1 cellular context compared by ENCODE assay signal in the genomic region with DNA sequence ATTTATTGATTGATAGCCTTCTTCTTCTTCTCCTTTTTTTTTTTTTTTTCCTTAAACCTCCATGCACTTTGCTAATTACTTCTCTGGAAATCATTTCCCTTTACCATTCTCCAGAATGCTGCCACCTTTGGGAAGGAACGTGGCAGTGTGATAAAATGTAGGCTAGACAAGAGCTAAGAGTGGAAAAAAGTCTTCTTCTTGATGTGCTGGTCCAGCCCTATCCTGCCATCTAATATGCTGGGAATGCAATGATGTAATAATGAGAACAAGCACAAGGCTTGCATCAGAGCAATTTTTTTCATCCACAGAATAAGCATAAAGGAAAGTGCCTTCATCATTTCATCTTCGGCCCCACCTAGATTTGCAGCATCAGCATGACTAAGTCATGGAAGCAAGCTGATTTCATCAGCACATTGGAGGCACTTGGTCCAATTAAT.
TF ChIP-seq lines count a peak whose summit lies in the region.

No MANE protein-coding gene starts in this region.

TF ChIP-seq in HEK293, 187 proteins besides CTCF, POLR2A, EP300 and RAD21 (continued from another document):
- TF ChIP-seq, protein P1, sequence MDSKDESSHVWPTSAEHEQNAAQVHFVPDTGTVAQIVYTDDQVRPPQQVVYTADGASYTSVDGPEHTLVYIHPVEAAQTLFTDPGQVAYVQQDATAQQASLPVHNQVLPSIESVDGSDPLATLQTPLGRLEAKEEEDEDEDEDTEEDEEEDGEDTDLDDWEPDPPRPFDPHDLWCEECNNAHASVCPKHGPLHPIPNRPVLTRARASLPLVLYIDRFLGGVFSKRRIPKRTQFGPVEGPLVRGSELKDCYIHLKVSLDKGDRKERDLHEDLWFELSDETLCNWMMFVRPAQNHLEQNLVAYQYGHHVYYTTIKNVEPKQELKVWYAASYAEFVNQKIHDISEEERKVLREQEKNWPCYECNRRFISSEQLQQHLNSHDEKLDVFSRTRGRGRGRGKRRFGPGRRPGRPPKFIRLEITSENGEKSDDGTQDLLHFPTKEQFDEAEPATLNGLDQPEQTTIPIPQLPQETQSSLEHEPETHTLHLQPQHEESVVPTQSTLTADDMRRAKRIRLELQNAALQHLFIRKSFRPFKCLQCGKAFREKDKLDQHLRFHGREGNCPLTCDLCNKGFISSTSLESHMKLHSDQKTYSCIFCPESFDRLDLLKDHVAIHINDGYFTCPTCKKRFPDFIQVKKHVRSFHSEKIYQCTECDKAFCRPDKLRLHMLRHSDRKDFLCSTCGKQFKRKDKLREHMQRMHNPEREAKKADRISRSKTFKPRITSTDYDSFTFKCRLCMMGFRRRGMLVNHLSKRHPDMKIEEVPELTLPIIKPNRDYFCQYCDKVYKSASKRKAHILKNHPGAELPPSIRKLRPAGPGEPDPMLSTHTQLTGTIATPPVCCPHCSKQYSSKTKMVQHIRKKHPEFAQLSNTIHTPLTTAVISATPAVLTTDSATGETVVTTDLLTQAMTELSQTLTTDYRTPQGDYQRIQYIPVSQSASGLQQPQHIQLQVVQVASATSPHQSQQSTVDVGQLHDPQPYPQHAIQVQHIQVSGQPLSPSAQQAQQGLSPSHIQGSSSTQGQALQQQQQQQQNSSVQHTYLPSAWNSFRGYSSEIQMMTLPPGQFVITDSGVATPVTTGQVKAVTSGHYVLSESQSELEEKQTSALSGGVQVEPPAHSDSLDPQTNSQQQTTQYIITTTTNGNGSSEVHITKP (tag by site-specific recombination; IDR thresholded peaks at IDR 0.05), result 0 out of 2 replicates have a peak, but pooled peaks have one; percentile 31
- TF ChIP-seq GLI4 (tag by site-specific recombination; IDR thresholded peaks at IDR 0.05) (no peak), ZNF660 (tag by site-specific recombination; IDR thresholded peaks at IDR 0.05) (peak; percentile 80), ZEB2 (tag by site-specific recombination; IDR thresholded peaks at IDR 0.05) (peak; percentile 77), ZNF175 (tag by site-specific recombination; IDR thresholded peaks at IDR 0.05) (no peak), ZNF112 (tag by site-specific recombination; IDR thresholded peaks at IDR 0.05) (no peak), ZNF335 (tag by site-specific recombination; conservative IDR thresholded peaks at IDR 0.05) (peak; percentile 33), ZBTB21 (tag by site-specific recombination; IDR thresholded peaks at IDR 0.05) (peak; percentile 69; the same call in 1 of the 2 replicates), ZNF571 (tag by site-specific recombination; IDR thresholded peaks at IDR 0.05) (no peak)
- TF ChIP-seq, protein P2, sequence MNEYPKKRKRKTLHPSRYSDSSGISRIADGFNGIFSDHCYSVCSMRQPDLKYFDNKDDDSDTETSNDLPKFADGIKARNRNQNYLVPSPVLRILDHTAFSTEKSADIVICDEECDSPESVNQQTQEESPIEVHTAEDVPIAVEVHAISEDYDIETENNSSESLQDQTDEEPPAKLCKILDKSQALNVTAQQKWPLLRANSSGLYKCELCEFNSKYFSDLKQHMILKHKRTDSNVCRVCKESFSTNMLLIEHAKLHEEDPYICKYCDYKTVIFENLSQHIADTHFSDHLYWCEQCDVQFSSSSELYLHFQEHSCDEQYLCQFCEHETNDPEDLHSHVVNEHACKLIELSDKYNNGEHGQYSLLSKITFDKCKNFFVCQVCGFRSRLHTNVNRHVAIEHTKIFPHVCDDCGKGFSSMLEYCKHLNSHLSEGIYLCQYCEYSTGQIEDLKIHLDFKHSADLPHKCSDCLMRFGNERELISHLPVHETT (tag by site-specific recombination; IDR thresholded peaks at IDR 0.05), result peak; percentile 49; the same call in 1 of the 2 replicates
- TF ChIP-seq, protein P3, sequence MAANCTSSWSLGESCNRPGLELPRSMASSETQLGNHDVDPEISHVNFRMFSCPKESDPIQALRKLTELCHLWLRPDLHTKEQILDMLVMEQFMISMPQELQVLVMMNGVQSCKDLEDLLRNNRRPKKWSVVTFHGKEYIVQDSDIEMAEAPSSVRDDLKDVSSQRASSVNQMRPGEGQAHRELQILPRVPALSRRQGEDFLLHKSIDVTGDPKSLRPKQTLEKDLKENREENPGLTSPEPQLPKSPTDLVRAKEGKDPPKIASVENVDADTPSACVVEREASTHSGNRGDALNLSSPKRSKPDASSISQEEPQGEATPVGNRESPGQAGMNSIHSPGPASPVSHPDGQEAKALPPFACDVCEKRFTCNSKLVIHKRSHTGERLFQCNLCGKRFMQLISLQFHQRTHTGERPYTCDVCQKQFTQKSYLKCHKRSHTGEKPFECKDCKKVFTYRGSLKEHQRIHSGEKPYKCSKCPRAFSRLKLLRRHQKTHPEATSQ (tag by site-specific recombination; IDR thresholded peaks at IDR 0.05), result no peak
- TF ChIP-seq, protein P4, sequence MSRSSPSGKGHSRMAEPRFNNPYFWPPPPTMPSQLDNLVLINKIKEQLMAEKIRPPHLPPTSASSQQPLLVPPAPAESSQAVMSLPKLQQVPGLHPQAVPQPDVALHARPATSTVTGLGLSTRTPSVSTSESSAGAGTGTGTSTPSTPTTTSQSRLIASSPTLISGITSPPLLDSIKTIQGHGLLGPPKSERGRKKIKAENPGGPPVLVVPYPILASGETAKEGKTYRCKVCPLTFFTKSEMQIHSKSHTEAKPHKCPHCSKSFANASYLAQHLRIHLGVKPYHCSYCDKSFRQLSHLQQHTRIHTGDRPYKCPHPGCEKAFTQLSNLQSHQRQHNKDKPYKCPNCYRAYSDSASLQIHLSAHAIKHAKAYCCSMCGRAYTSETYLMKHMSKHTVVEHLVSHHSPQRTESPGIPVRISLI (tag by site-specific recombination; IDR thresholded peaks at IDR 0.05), result peak; percentile 66; the same call in 1 of the 2 replicates
- TF ChIP-seq, protein P5, sequence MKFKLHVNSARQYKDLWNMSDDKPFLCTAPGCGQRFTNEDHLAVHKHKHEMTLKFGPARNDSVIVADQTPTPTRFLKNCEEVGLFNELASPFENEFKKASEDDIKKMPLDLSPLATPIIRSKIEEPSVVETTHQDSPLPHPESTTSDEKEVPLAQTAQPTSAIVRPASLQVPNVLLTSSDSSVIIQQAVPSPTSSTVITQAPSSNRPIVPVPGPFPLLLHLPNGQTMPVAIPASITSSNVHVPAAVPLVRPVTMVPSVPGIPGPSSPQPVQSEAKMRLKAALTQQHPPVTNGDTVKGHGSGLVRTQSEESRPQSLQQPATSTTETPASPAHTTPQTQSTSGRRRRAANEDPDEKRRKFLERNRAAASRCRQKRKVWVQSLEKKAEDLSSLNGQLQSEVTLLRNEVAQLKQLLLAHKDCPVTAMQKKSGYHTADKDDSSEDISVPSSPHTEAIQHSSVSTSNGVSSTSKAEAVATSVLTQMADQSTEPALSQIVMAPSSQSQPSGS (tag by site-specific recombination; IDR thresholded peaks at IDR 0.05; ENCODE audit: low read depth), result peak; percentile 50; the same call in 1 of the 2 replicates
